1 cellular context compared by ENCODE assay signal in genomic region chr17:82309656-82310570, GRCh38.
TF ChIP-seq lines count a peak whose summit lies in the region.

No MANE protein-coding gene starts in this region.

TF ChIP-seq in GM12878, 131 proteins besides CTCF, POLR2A, EP300 and RAD21:
- TF ChIP-seq USF2 (IDR thresholded peaks at IDR 0.05; ENCODE audit: borderline replicate concordance, low read depth, low read length), result no peak
- no peak for TF ChIP-seq PRDM15 (CRISPR knock-in tag; IDR thresholded peaks at IDR 0.05)
- TF ChIP-seq NFXL1 (IDR thresholded peaks at IDR 0.05; ENCODE audit: borderline replicate concordance), result peak; percentile 80
- TF ChIP-seq FOS (IDR thresholded peaks at IDR 0.05; ENCODE audit: borderline replicate concordance, extremely low read depth, insufficient read length), result no peak
